In genomic region chr2:239257511-239257937, GRCh38 we compare ENCODE assay signal across 9 cellular contexts.
DNase-seq lines count a peak whose midpoint lies in the region; ATAC-seq and TF ChIP-seq lines count a peak whose summit lies in the region.
"Had no signal": no experiment of that assay in that cellular context is flagged by ENCODE, and none has a peak within 500 bp of the region (broad histone marks: within the 10 kb centered on the region; RNA-seq: fewer than 3 reads in every experiment).

No MANE protein-coding gene starts in this region.

- in situ Hi-C loops in GM23248 (cut with MboI), result no loop called here

- no peaks in the 10 kb centered on the region for H3K27me3 ChIP-seq in AG04450 (ENCODE audit: control insufficient read depth, insufficient read depth, low read length)
- no peaks in the 10 kb centered on the region for H3K27me3 ChIP-seq in GM23248 (replicated peaks; ENCODE audit: insufficient read depth)
- no peaks in the 10 kb centered on the region for H3K27me3 ChIP-seq in foreskin keratinocyte

- CTCF ChIA-PET in AG04450 (lab: Charles Lee), result no interaction called here

- ATAC-seq in foreskin keratinocyte (peak; percentile 89), HG02571 (IDR thresholded peaks at IDR 0.05; ENCODE audit: unreplicated experiment) (no peak), GM18520 (IDR thresholded peaks at IDR 0.05; ENCODE audit: unreplicated experiment) (no peak), HG03520 (IDR thresholded peaks at IDR 0.05; ENCODE audit: unreplicated experiment) (no peak), GM21786 (IDR thresholded peaks at IDR 0.05; ENCODE audit: unreplicated experiment) (no peak)

- H3K4me3 ChIP-seq in AG04450 (ENCODE audit: low read depth, low read length), result no peak overlapping the region
- H3K4me3 ChIP-seq in GM23248, result no peak overlapping the region

- H3F3A ChIP-seq in GM23248 (ENCODE audit: insufficient read depth), result peaks cover 8% of the 10 kb centered on the region; the same call in 1 of the 2 replicates

- DNase-seq in AG04450 (ENCODE audit: low read depth, low spot score) (peak; percentile 70), GM23248 (peak; percentile 90), SKM-1 treated with dmso at 0.1 percent for 144 hours (lab: John Stamatoyannopoulos, UW; ENCODE audit: unreplicated experiment) (peak; percentile 57), foreskin keratinocyte (peak; percentile 37 to 69)
- DNase-seq: NCI-H2029 treated with DMSO at 0.1 percent for 48 hours had no signal

- H3K79me2 ChIP-seq in GM23248 (ENCODE audit: insufficient read depth), result peaks cover 70% of the 10 kb centered on the region

- no peaks in the 10 kb centered on the region for H3K36me3 ChIP-seq in GM23248 (ENCODE audit: low read depth)

- H3K27ac ChIP-seq in AG04450 (ENCODE audit: low read depth, low read length) (peak overlapping the region; percentile 70), GM23248 (peak overlapping the region; percentile 42), foreskin keratinocyte (no peak overlapping the region)

- no peaks in the 10 kb centered on the region for H4K20me1 ChIP-seq in GM23248 (ENCODE audit: insufficient read depth)

- peaks cover 11% of the 10 kb centered on the region for H3K4me1 ChIP-seq in GM23248 (ENCODE audit: insufficient read depth)
- H3K4me1 ChIP-seq in foreskin keratinocyte, result peaks cover 4% of the 10 kb centered on the region

- H3K4me2 ChIP-seq in GM23248 (ENCODE audit: unreplicated experiment), result peak overlapping the region; percentile 64

- POLR2A ChIA-PET in AG04450 (lab: Yijun Ruan, JAX), result no interaction called here

- H2AFZ ChIP-seq in GM23248, result no peak overlapping the region

- peaks cover 4% of the 10 kb centered on the region for H3K9me3 ChIP-seq in AG04450 (ENCODE audit: control insufficient read depth, insufficient read depth, low read length)
- no peaks in the 10 kb centered on the region for H3K9me3 ChIP-seq in GM23248 (ENCODE audit: low read depth)

- H3K9me2 ChIP-seq in GM23248 (ENCODE audit: insufficient read depth), result no peaks in the 10 kb centered on the region

- no peak overlapping the region for H3K9ac ChIP-seq in GM23248

- no peak for TF ChIP-seq CTCF in AG04450 (IDR thresholded peaks at IDR 0.05; ENCODE audit: low read depth, low read length)
- TF ChIP-seq CTCF in foreskin keratinocyte (conservative IDR thresholded peaks at IDR 0.05), result no peak
